ENCODE assay signal across 1 cellular context in genomic region chr10:30417301-30417700, GRCh38.
TF ChIP-seq lines count a peak whose summit lies in the region.

No MANE protein-coding gene starts in this region.

TF ChIP-seq in GM12878, 131 proteins besides CTCF, POLR2A, EP300 and RAD21:
- TF ChIP-seq TCF7 (IDR thresholded peaks at IDR 0.05; ENCODE audit: borderline replicate concordance) (no peak), FOXK2 (IDR thresholded peaks at IDR 0.05) (no peak), WRNIP1 (IDR thresholded peaks at IDR 0.05; ENCODE audit: borderline replicate concordance, low read depth, low read length) (no peak), PKNOX1 (IDR thresholded peaks at IDR 0.05) (no peak), CHD1 (IDR thresholded peaks at IDR 0.05; ENCODE audit: low read depth, low read length) (no peak), CEBPZ (IDR thresholded peaks at IDR 0.05; ENCODE audit: low read depth, low read length) (no peak), SUPT20H (IDR thresholded peaks at IDR 0.05; ENCODE audit: borderline replicate concordance, control insufficient read depth, low read depth, low read length) (no peak)
- TF ChIP-seq, protein P1, sequence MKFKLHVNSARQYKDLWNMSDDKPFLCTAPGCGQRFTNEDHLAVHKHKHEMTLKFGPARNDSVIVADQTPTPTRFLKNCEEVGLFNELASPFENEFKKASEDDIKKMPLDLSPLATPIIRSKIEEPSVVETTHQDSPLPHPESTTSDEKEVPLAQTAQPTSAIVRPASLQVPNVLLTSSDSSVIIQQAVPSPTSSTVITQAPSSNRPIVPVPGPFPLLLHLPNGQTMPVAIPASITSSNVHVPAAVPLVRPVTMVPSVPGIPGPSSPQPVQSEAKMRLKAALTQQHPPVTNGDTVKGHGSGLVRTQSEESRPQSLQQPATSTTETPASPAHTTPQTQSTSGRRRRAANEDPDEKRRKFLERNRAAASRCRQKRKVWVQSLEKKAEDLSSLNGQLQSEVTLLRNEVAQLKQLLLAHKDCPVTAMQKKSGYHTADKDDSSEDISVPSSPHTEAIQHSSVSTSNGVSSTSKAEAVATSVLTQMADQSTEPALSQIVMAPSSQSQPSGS (IDR thresholded peaks at IDR 0.05; ENCODE audit: low read length), result no peak
